ENCODE assay signal across 21 cellular contexts in genomic region chr7:33946094-33946699, GRCh38. TPM values are rescaled to one million over a fixed set of nuclear protein-coding genes. Genes with fewer than 3 reads are reported as not detected.
DNase-seq lines count a peak whose midpoint lies in the region; ATAC-seq, FAIRE-seq and TF ChIP-seq lines count a peak whose summit lies in the region.
"Had no signal": no experiment of that assay in that cellular context is flagged by ENCODE, and none has a peak within 500 bp of the region (broad histone marks: within the 10 kb centered on the region; RNA-seq: fewer than 3 reads in every experiment).

No MANE protein-coding gene starts in this region.

- RAD21 ChIA-PET in HCT116 (lab: Charles Lee; ENCODE audit: low non-redundant PET in 1 of 2, low total read pairs in 2 of 2, uncharacterized antibody in 2 of 2, unreplicated experiment in 2 of 2): no interaction called here

- CTCF ChIA-PET in HCT116 (lab: Charles Lee): interaction anchor here (0.8 kb wide), 1 partner anchor 13 kb away, joined by 3 read pairs; no protein-coding TSS in a partner anchor

- ATAC-seq in HCT116 (no peak), mucosa of descending colon (no peak)

- no peaks in the 10 kb centered on the region for H3K9me2 ChIP-seq in HCT116 (ENCODE audit: insufficient read depth)

- H3K79me2 ChIP-seq in HCT116 (ENCODE audit: insufficient read depth, low read length) (no peaks in the 10 kb centered on the region), keratinocyte (ENCODE audit: control insufficient read depth, insufficient read depth, low read length) (no peaks in the 10 kb centered on the region)

- peak; percentile 68 for FAIRE-seq in keratinocyte (lab: Jason Lieb, UNC)
- FAIRE-seq: H54, HTR-8/SVneo had no signal

- intact Hi-C loops in HCT116 (cut with micrococcal nuclease) (no loop called here), mucosa of descending colon (cut with DNase I, micrococcal nuclease) (no loop called here)

- H3K9me1 ChIP-seq in keratinocyte (ENCODE audit: control insufficient read depth, extremely low read depth, insufficient read depth, low read length): no peaks in the 10 kb centered on the region

- H3K4me2 ChIP-seq in HCT116 (ENCODE audit: low read length) (no peak overlapping the region), keratinocyte (ENCODE audit: control insufficient read depth, extremely low read depth, insufficient read depth, low read depth, low read length) (no peak overlapping the region)
- H3K4me2 ChIP-seq: BLaER1 had no signal

- H3K9me3 ChIP-seq in HCT116 (ENCODE audit: control insufficient read depth in 1 of 2, insufficient read depth in 1 of 2, low read depth in 1 of 2, low read length in 2 of 2): no peaks in the 10 kb centered on the region
- H3K9me3 ChIP-seq in keratinocyte (ENCODE audit: control insufficient read depth, low read depth, low read length): no peaks in the 10 kb centered on the region
- no peaks in the 10 kb centered on the region for H3K9me3 ChIP-seq in mucosa of descending colon
- H3K9me3 ChIP-seq: BLaER1, SJSA1 had no signal

- H2AFZ ChIP-seq in HCT116 (ENCODE audit: low read depth, low read length, poor library complexity, severe bottlenecking): no peak overlapping the region
- H2AFZ ChIP-seq in keratinocyte (ENCODE audit: control insufficient read depth, low read length): no peak overlapping the region

- POLR2A ChIA-PET in HCT116 (lab: Charles Lee): no interaction called here

- H3K36me3 ChIP-seq in HCT116 (ENCODE audit: control insufficient read depth in 1 of 2, insufficient read depth in 2 of 2, low read length in 2 of 2) (no peaks in the 10 kb centered on the region), keratinocyte (ENCODE audit: control insufficient read depth in 2 of 2, extremely low read depth in 1 of 2, insufficient read depth in 2 of 2, low read length in 2 of 2) (no peaks in the 10 kb centered on the region), mucosa of descending colon (ENCODE audit: low read depth) (no peaks in the 10 kb centered on the region)
- H3K36me3 ChIP-seq: BLaER1, SJSA1 had no signal

- no TSS peak for BruUV-seq in HCT116 (replicated peaks; lab: Mats Ljungman, UMichigan)

- no peaks in the 10 kb centered on the region for H3K27me3 ChIP-seq in HCT116 (ENCODE audit: insufficient read depth, low read length)
- no peaks in the 10 kb centered on the region for H3K27me3 ChIP-seq in keratinocyte (ENCODE audit: control insufficient read depth, extremely low read depth, insufficient read depth, low read length)
- H3K27me3 ChIP-seq: BLaER1, SJSA1 had no signal

- no peak for DNase-seq in HCT116 (ENCODE audit: low read depth, low spot score)
- DNase-seq in M059J (ENCODE audit: low read depth): peak; percentile 10
- peak in 17 of 61 donors; percentile 1 to 64 (median 20) for DNase-seq in caudate nucleus (lab: John Stamatoyannopoulos, UW)
- no peak for DNase-seq in keratinocyte (ENCODE audit: low read depth, low spot score)
- DNase-seq in NCI-H2171 treated with DMSO at 0.1 percent for 48 hours (lab: John Stamatoyannopoulos, UW): no peak
- DNase-seq in mucosa of descending colon: no peak
- no peak for DNase-seq in NCI-H187 (lab: John Stamatoyannopoulos, UW)
- DNase-seq: Calu3; CD4-positive, alpha-beta memory T cell; Karpas-422; MM.1S; NCI-H1092; NCI-H146; NCI-H2081 treated with DMSO at 0.1 percent for 48 hours; NCI-H510A; NCI-H774 had no signal

- TF ChIP-seq CTCF in HCT116 (IDR thresholded peaks at IDR 0.05 in 2 of 3, conservative IDR thresholded peaks at IDR 0.05 in 1 of 3; ENCODE audit: borderline replicate concordance in 1 of 3, insufficient read depth in 1 of 3, low read depth in 2 of 3, low read length in 2 of 3) (no peak), keratinocyte (optimal IDR thresholded peaks at IDR 0.05 in 1 of 3, IDR thresholded peaks at IDR 0.05 in 1 of 3, conservative IDR thresholded peaks at IDR 0.05 in 1 of 3; ENCODE audit: extremely low read depth in 1 of 3, insufficient read depth in 2 of 3, low read length in 3 of 3) (no peak), mucosa of descending colon (IDR thresholded peaks at IDR 0.05) (no peak)

- H3K9ac ChIP-seq in HCT116 (ENCODE audit: low read length): no peak overlapping the region
- H3K9ac ChIP-seq in keratinocyte (ENCODE audit: control insufficient read depth, extremely low read depth, insufficient read depth, low read length): no peak overlapping the region
- H3K9ac ChIP-seq: BLaER1 had no signal

- no peak for TF ChIP-seq RAD21 in HCT116 (IDR thresholded peaks at IDR 0.05; ENCODE audit: low read depth)

- dilution Hi-C loops in keratinocyte (cut with MboI; ENCODE audit: extremely low pct_ligation_motif_present, low sequenced_read_pairs): no loop called here

- H4K20me1 ChIP-seq in HCT116 (ENCODE audit: insufficient read depth) (no peaks in the 10 kb centered on the region), keratinocyte (ENCODE audit: control insufficient read depth, extremely low read depth, insufficient read depth, low read length) (no peaks in the 10 kb centered on the region)
- H4K20me1 ChIP-seq: BLaER1 had no signal

- H3K27ac ChIP-seq in HCT116 (ENCODE audit: low read depth, low read length) (no peak overlapping the region), caudate nucleus (ENCODE audit: low read depth, low read length) (peak overlapping the region; percentile 61), keratinocyte (ENCODE audit: control insufficient read depth, insufficient read depth, low read length) (no peak overlapping the region)
- H3K27ac ChIP-seq: BLaER1, SJSA1 had no signal

- TF ChIP-seq POLR2A in HCT116 (IDR thresholded peaks at IDR 0.05; ENCODE audit: borderline replicate concordance, extremely low read depth, insufficient read depth, insufficient read length): no peak

- H3K4me1 ChIP-seq in HCT116 (ENCODE audit: control insufficient read depth in 1 of 2, insufficient read depth in 2 of 2, low read length in 2 of 2) (peaks cover 0 to 4% of the 10 kb centered on the region in 2 experiments; a peak in 1 of 4 replicates), keratinocyte (ENCODE audit: control insufficient read depth, extremely low read depth, insufficient read depth, low read length) (peaks cover 8% of the 10 kb centered on the region), mucosa of descending colon (ENCODE audit: low read depth) (no peaks in the 10 kb centered on the region)
- H3K4me1 ChIP-seq: BLaER1, SJSA1 had no signal

- no peak overlapping the region for H3K4me3 ChIP-seq in HCT116 (replicated peaks in 1 of 2; ENCODE audit: low read depth in 1 of 2, low read length in 2 of 2)
- no peak overlapping the region for H3K4me3 ChIP-seq in keratinocyte (ENCODE audit: control insufficient read depth in 2 of 3, extremely low read depth in 1 of 3, insufficient read depth in 2 of 3, low read depth in 1 of 3, low read length in 3 of 3)
- H3K4me3 ChIP-seq in mucosa of descending colon: no peak overlapping the region
- H3K4me3 ChIP-seq: BLaER1, SJSA1 had no signal

TF ChIP-seq in HCT116, 20 proteins besides CTCF, POLR2A, EP300 and RAD21:
- TF ChIP-seq FOSL1 (IDR thresholded peaks at IDR 0.05; ENCODE audit: low read depth): peak; percentile 53; the same call in 1 of the 2 replicates
- no peak for TF ChIP-seq ZNF274 (IDR thresholded peaks at IDR 0.05; ENCODE audit: low read depth, low read length)

RNA-seq across cellular contexts. Expression of gene BMPER, which starts 40.9 kb away (rescaled TPM):
- total RNA-seq in HCT116 (2021; ENCODE audit: unreplicated experiment): not detected
- 0.03 TPM in 1 of 2 replicates, not detected in the other for polyA plus RNA-seq in HCT116 (2012)
- total RNA-seq in M059J (2014; rRNA removed; shearing (Covaris generic)): 1.5 and 2.3 TPM in 2 replicates
- 0.57 to 0.67 TPM (median 0.58 TPM) in 3 replicates for polyA plus RNA-seq in keratinocyte
- 0.45 TPM for polyA plus RNA-seq in keratinocyte (2011; ENCODE audit: low read depth)
- polyA plus RNA-seq in keratinocyte (2011; cell fraction: cytosol; rRNA removed): 0.68 and 0.69 TPM in 2 replicates
- polyA plus RNA-seq in keratinocyte (2011; cell fraction: nucleus; rRNA removed): 2.7 and 4.9 TPM in 2 replicates
- polyA plus RNA-seq in keratinocyte (2012; ENCODE audit: low replicate concordance): 0.25 and 0.58 TPM in 2 replicates
- 0.59 to 2.4 TPM (median 1.5 TPM) in 3 replicates for polyA minus RNA-seq in keratinocyte
- not detected for polyA minus RNA-seq in keratinocyte (2011; cell fraction: cytosol; rRNA and poly(A)+ RNA removed)
- 2.6 and 7.1 TPM in 2 replicates for polyA minus RNA-seq in keratinocyte (2011; cell fraction: nucleus; rRNA and poly(A)+ RNA removed)
- 1 to 10 TPM; 1.3 to 2.0 (median 1.4) TPM for total RNA-seq in mucosa of descending colon
- total RNA-seq: Calu3 had no signal
- polyA plus RNA-seq: IgD-negative memory B cell had no signal
